Comparison of ENCODE assay signal across 10 cellular contexts in genomic region chr19:43344347-43344935, GRCh38. TPM values are rescaled to one million over a fixed set of nuclear protein-coding genes. Genes with fewer than 3 reads are reported as not detected.
"Had no signal": no experiment of that assay in that cellular context is flagged by ENCODE, and none has a peak within 500 bp of the region (broad histone marks: within the 10 kb centered on the region; RNA-seq: fewer than 3 reads in every experiment).

No MANE protein-coding gene starts in this region.

RNA-seq across cellular contexts. Expression of gene CD177, which starts 9.0 kb away (rescaled TPM):
- total RNA-seq: activated CD4-positive, alpha-beta T cell treated with anti-CD3 and anti-CD28 coated beads for 36 hours; activated CD4-positive, alpha-beta T cell treated with anti-CD3 and anti-CD28 coated beads, Interleukin-2, amount 10 ng/mL, durations not matched to agents 7 days and 5 days; activated CD8-positive, alpha-beta T cell treated with anti-CD3 and anti-CD28 coated beads, Interleukin-2, amount 10 ng/mL, durations not matched to agents 7 days and 5 days; activated naive CD8-positive, alpha-beta T cell treated with anti-CD3 and anti-CD28 coated beads, Interleukin-2, amount 10 ng/mL, durations not matched to agents 7 days and 5 days; activated T-helper 2 cell treated with anti-CD3 and anti-CD28 coated beads, Interferon-gamma antibody, Interleukin-2, Interleukin-4, amounts not matched to agents 10 μg/mL and 5 μg/mL and 100 μg/mL, durations not matched to agents 14 hours and 24 hours and 36 hours; ascending aorta; LHCN-M2; SK-MEL-5; T-cell; T-helper 17 cell had no signal
